Comparison of ENCODE assay signal across 17 cellular contexts in the genomic region with DNA sequence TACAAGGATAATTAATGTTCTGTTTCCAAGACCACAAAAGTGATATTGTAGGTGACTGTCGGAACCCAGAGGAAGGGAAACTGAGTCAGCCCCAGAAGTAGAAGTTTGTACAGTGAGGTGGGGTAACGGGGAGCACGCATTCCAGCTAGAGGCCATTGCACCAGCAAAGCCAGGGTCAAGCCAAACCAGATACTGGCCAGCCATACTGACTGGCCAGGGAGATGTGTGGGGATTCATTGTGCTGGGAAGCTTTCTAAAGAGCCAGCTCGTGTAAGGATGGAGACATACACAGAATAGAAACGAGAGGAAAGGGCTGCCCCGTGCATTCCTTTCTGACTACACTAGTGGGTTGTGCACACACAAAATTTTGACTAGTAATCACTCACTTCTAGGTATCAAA.
DNase-seq lines count a peak whose midpoint lies in the region; ATAC-seq and TF ChIP-seq lines count a peak whose summit lies in the region.
"Had no signal": no experiment of that assay in that cellular context is flagged by ENCODE, and none has a peak within 500 bp of the region (broad histone marks: within the 10 kb centered on the region; RNA-seq: fewer than 3 reads in every experiment).

No MANE protein-coding gene starts in this region.

- H3K36me3 ChIP-seq in stomach smooth muscle (ENCODE audit: control insufficient read depth in 2 of 2, insufficient read depth in 2 of 2, low read length in 2 of 2): no peaks in the 10 kb centered on the region
- H3K36me3 ChIP-seq: pancreas had no signal

- H3K36me3 Mint-ChIP-seq in chondrocyte (ENCODE audit: low read depth) (no peaks in the 10 kb centered on the region), progenitor cell of endocrine pancreas (ENCODE audit: insufficient read depth) (no peaks in the 10 kb centered on the region)
- H3K36me3 Mint-ChIP-seq: activated CD4-positive, alpha-beta memory T cell treated with anti-CD3 and anti-CD28 coated beads for 36 hours; mesothelial cell of epicardium had no signal

- H3K9me3 ChIP-seq in stomach smooth muscle (ENCODE audit: control insufficient read depth in 2 of 2, low read length in 2 of 2): no peaks in the 10 kb centered on the region
- H3K9me3 ChIP-seq: pancreas, SK-N-SH had no signal

- ATAC-seq in HG03378 (IDR thresholded peaks at IDR 0.05; ENCODE audit: unreplicated experiment): no peak

- H3K27me3 Mint-ChIP-seq in chondrocyte (ENCODE audit: low read depth) (no peaks in the 10 kb centered on the region), progenitor cell of endocrine pancreas (peaks cover 2% of the 10 kb centered on the region)
- H3K27me3 Mint-ChIP-seq: activated CD4-positive, alpha-beta memory T cell treated with anti-CD3 and anti-CD28 coated beads for 36 hours had no signal

- H3K27ac Mint-ChIP-seq in chondrocyte (ENCODE audit: unreplicated experiment) (peak overlapping the region; percentile 96), progenitor cell of endocrine pancreas (no peak overlapping the region)
- H3K27ac Mint-ChIP-seq: activated CD4-positive, alpha-beta memory T cell treated with anti-CD3 and anti-CD28 coated beads for 36 hours; mesothelial cell of epicardium had no signal

- H3K4me1 ChIP-seq in stomach smooth muscle (ENCODE audit: control insufficient read depth, insufficient read depth, low read length): peaks cover 28% of the 10 kb centered on the region
- H3K4me1 ChIP-seq: pancreas had no signal

- H3K9me3 Mint-ChIP-seq in chondrocyte (ENCODE audit: low read depth): peaks cover 3% of the 10 kb centered on the region
- no peaks in the 10 kb centered on the region for H3K9me3 Mint-ChIP-seq in progenitor cell of endocrine pancreas (ENCODE audit: low read depth)
- H3K9me3 Mint-ChIP-seq: activated CD4-positive, alpha-beta memory T cell treated with anti-CD3 and anti-CD28 coated beads for 36 hours; mesothelial cell of epicardium had no signal

- TF ChIP-seq CTCF in chondrocyte (IDR thresholded peaks at IDR 0.05) (no peak), progenitor cell of endocrine pancreas (IDR thresholded peaks at IDR 0.05; ENCODE audit: unreplicated experiment) (no peak)

- H3K9ac ChIP-seq in stomach smooth muscle (ENCODE audit: low read length in 2 of 2): peak overlapping the region in 1 of 2 donors; percentile 58

- peak; percentile 18 for DNase-seq in GM03348 (ENCODE audit: low spot score)
- DNase-seq in chondrocyte (ENCODE audit: low spot score): no peak
- peak; percentile 68 for DNase-seq in medulla oblongata (ENCODE audit: extremely low spot score)
- DNase-seq in NCI-H2107 treated with DMSO at 0.1 percent for 48 hours (lab: John Stamatoyannopoulos, UW; ENCODE audit: unreplicated experiment): no peak
- DNase-seq in progenitor cell of endocrine pancreas (ENCODE audit: low spot score, unreplicated experiment): no peak
- no peak for DNase-seq in stimulated activated CD4-positive, alpha-beta T cell treated with anti-CD3 and anti-CD28 coated beads, Interleukin-4, amount 100 ng/mL, for 4 hours
- DNase-seq: activated CD4-positive, alpha-beta memory T cell treated with anti-CD3 and anti-CD28 coated beads for 36 hours; amniotic stem cell; DMS 273 treated with DMSO at 0.1 percent for 48 hours; GOT3; NCI-H2171 treated with DMSO at 0.1 percent for 48 hours; pancreas; SK-N-SH; stimulated activated CD8-positive, alpha-beta memory T cell treated with anti-CD3 and anti-CD28 coated beads, Interleukin-4, amount 100 ng/mL, for 48 hours had no signal

- H3K4me1 Mint-ChIP-seq in chondrocyte (ENCODE audit: low read depth): peaks cover 25% of the 10 kb centered on the region
- H3K4me1 Mint-ChIP-seq in progenitor cell of endocrine pancreas (ENCODE audit: low read depth): peaks cover 1% of the 10 kb centered on the region
- H3K4me1 Mint-ChIP-seq: mesothelial cell of epicardium had no signal

- H3K27me3 ChIP-seq in stomach smooth muscle (ENCODE audit: control insufficient read depth in 1 of 2, insufficient read depth in 2 of 2, low read length in 2 of 2): no peaks in the 10 kb centered on the region
- H3K27me3 ChIP-seq: pancreas had no signal

- H3K4me3 Mint-ChIP-seq in chondrocyte (ENCODE audit: unreplicated experiment): no peak overlapping the region
- no peak overlapping the region for H3K4me3 Mint-ChIP-seq in progenitor cell of endocrine pancreas (ENCODE audit: low read depth)
- H3K4me3 Mint-ChIP-seq: activated CD4-positive, alpha-beta memory T cell treated with anti-CD3 and anti-CD28 coated beads for 36 hours; mesothelial cell of epicardium had no signal

- H3K27ac ChIP-seq in stomach smooth muscle (ENCODE audit: low read length): peak overlapping the region; percentile 84
- H3K27ac ChIP-seq: pancreas had no signal

- H3K4me3 ChIP-seq in stomach smooth muscle (ENCODE audit: low read length in 2 of 2): peak overlapping the region in 1 of 2 donors; percentile 44
- H3K4me3 ChIP-seq: pancreas had no signal

Comparison
In these comparisons a context has a peak if more than half of its experiments do, and no peak if none do; other contexts are left out.
1. DNase-seq: peak in GM03348 (single experiment) and medulla oblongata (single experiment); none in chondrocyte (single experiment), NCI-H2107 treated with DMSO at 0.1 percent for 48 hours (single experiment), progenitor cell of endocrine pancreas (single experiment) and stimulated activated CD4-positive, alpha-beta T cell treated with anti-CD3 and anti-CD28 coated beads, Interleukin-4, amount 100 ng/mL, for 4 hours (0 of 2).